Comparison of ENCODE assay signal across 1 cellular context in the genomic region with DNA sequence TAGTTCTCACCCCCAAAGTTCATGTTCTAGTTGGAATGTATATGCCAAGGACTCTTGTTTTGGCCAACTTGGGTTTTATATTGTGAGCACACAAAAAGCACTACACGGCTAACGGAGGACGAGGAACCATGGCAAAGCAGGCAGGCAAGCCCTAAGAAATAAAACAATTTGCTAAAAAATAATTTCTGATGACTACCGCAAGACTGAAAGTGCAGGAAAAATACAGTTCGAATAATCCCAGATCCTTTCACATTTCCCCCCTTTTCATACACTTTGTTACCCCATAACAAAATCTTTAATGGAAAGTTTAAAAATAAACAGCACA.
TF ChIP-seq lines count a peak whose summit lies in the region.

No MANE protein-coding gene starts in this region.

TF ChIP-seq in A549, 52 proteins besides CTCF, POLR2A, EP300 and RAD21 (continued from another document):
- TF ChIP-seq POLR2AphosphoS2 (conservative IDR thresholded peaks at IDR 0.05; ENCODE audit: low read length) (no peak), FOSL2 (IDR thresholded peaks at IDR 0.05) (no peak), FOSL2 (CRISPR knock-in tag; IDR thresholded peaks at IDR 0.05) (no peak), HDAC2 (IDR thresholded peaks at IDR 0.05) (no peak), RARB (CRISPR knock-in tag; IDR thresholded peaks at IDR 0.05) (no peak), PHF8 (IDR thresholded peaks at IDR 0.05; ENCODE audit: borderline replicate concordance, low read depth) (no peak)
TF ChIP-seq in A549: peak in this region for 0.
